10 cellular contexts compared by ENCODE assay signal in the genomic region with DNA sequence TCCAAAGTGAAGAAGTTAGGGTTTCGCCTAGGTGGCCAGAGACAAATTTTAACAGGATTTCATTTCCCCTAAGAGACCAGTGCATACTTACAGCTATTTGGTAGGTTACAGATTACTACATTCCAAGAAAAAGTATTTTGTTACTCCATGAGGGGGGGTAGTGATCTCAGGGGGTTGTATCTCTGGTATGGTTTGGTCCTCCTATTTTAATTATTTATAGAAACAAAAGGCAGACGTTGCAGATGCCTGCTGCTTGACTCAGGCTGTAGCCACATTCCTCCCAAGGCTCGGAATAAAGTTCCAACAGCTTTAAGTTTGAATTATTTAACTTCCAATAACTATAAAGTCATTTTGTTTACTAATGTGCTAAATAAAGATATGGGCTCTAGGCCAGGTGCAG. TPM values are rescaled to one million over a fixed set of nuclear protein-coding genes. Genes with fewer than 3 reads are reported as not detected.
DNase-seq lines count a peak whose midpoint lies in the region; ATAC-seq and TF ChIP-seq lines count a peak whose summit lies in the region.
"Had no signal": no experiment of that assay in that cellular context is flagged by ENCODE, and none has a peak within 500 bp of the region (broad histone marks: within the 10 kb centered on the region; RNA-seq: fewer than 3 reads in every experiment).

No MANE protein-coding gene starts in this region.

- ATAC-seq in T-helper 17 cell, result no peak
- no peak for ATAC-seq in stimulated activated effector memory CD8-positive, alpha-beta T cell treated with anti-CD3 and anti-CD28 coated beads, Interleukin-12 subunit alpha, Interleukin-12 subunit beta, amount 100 ng/mL, for 72 hours

- H3K9me3 ChIP-seq in T-helper 17 cell (ENCODE audit: control insufficient read depth, low read length, poor library complexity, severe bottlenecking), result no peaks in the 10 kb centered on the region
- H3K9me3 ChIP-seq: pancreas, thoracic aorta had no signal

- peaks cover 23% of the 10 kb centered on the region for H3K36me3 Mint-ChIP-seq in activated CD4-positive, alpha-beta T cell treated with anti-CD3 and anti-CD28 coated beads, Interleukin-2, amount 10 ng/mL, durations not matched to agents 24 days and 14 days (ENCODE audit: low read depth)
- H3K36me3 Mint-ChIP-seq in T-helper 17 cell (ENCODE audit: low read depth), result no peaks in the 10 kb centered on the region
- H3K36me3 Mint-ChIP-seq in stimulated activated effector memory CD8-positive, alpha-beta T cell treated with anti-CD3 and anti-CD28 coated beads, Interleukin-12 subunit alpha, Interleukin-12 subunit beta, amount 100 ng/mL, for 72 hours, result peaks cover 38% of the 10 kb centered on the region

- TF ChIP-seq CTCF in fibroblast of villous mesenchyme (IDR thresholded peaks at IDR 0.05; ENCODE audit: insufficient read depth, low read depth, low read length), result no peak

- peak overlapping the region; percentile 99 for H3K4me3 Mint-ChIP-seq in activated CD4-positive, alpha-beta T cell treated with anti-CD3 and anti-CD28 coated beads, Interleukin-2, amount 10 ng/mL, durations not matched to agents 24 days and 14 days
- H3K4me3 Mint-ChIP-seq in T-helper 17 cell, result peak overlapping the region; percentile 100
- peak overlapping the region; percentile 97 for H3K4me3 Mint-ChIP-seq in stimulated activated effector memory CD8-positive, alpha-beta T cell treated with anti-CD3 and anti-CD28 coated beads, Interleukin-12 subunit alpha, Interleukin-12 subunit beta, amount 100 ng/mL, for 72 hours

- peaks cover 27% of the 10 kb centered on the region for H3K4me1 Mint-ChIP-seq in activated CD4-positive, alpha-beta T cell treated with anti-CD3 and anti-CD28 coated beads, Interleukin-2, amount 10 ng/mL, durations not matched to agents 24 days and 14 days
- peaks cover 18% of the 10 kb centered on the region for H3K4me1 Mint-ChIP-seq in T-helper 17 cell
- peaks cover 17% of the 10 kb centered on the region for H3K4me1 Mint-ChIP-seq in stimulated activated effector memory CD8-positive, alpha-beta T cell treated with anti-CD3 and anti-CD28 coated beads, Interleukin-12 subunit alpha, Interleukin-12 subunit beta, amount 100 ng/mL, for 72 hours

- intact Hi-C loops in activated CD4-positive, alpha-beta T cell treated with anti-CD3 and anti-CD28 coated beads, Interleukin-2, amount 10 ng/mL, durations not matched to agents 24 days and 14 days (cut with micrococcal nuclease), result no loop called here

- peaks cover 4% of the 10 kb centered on the region for H3K9me3 Mint-ChIP-seq in activated CD4-positive, alpha-beta T cell treated with anti-CD3 and anti-CD28 coated beads, Interleukin-2, amount 10 ng/mL, durations not matched to agents 24 days and 14 days
- H3K9me3 Mint-ChIP-seq in stimulated activated effector memory CD8-positive, alpha-beta T cell treated with anti-CD3 and anti-CD28 coated beads, Interleukin-12 subunit alpha, Interleukin-12 subunit beta, amount 100 ng/mL, for 72 hours, result peaks cover 3% of the 10 kb centered on the region

- H3K4me3 ChIP-seq in fibroblast of villous mesenchyme (ENCODE audit: low read depth, low read length), result peak overlapping the region; percentile 80

- DNase-seq in activated CD4-positive, alpha-beta T cell treated with anti-CD3 and anti-CD28 coated beads, Interleukin-2, amount 10 ng/mL, durations not matched to agents 24 days and 14 days, result no peak
- no peak for DNase-seq in activated CD4-positive, alpha-beta T cell treated with anti-CD3 and anti-CD28 coated beads for 48 hours
- DNase-seq in T-helper 17 cell, result no peak
- DNase-seq in fibroblast of villous mesenchyme (ENCODE audit: low read depth), result peak; percentile 80
- no peak for DNase-seq in stimulated activated effector memory CD8-positive, alpha-beta T cell treated with anti-CD3 and anti-CD28 coated beads, Interleukin-12 subunit alpha, Interleukin-12 subunit beta, amount 100 ng/mL, for 72 hours (ENCODE audit: low spot score in 2 of 2)
- no peak for DNase-seq in COR-L47 (lab: John Stamatoyannopoulos, UW)
- no peak for DNase-seq in activated CD4-positive, CD25-positive, alpha-beta regulatory T cell treated with anti-CD3 and anti-CD28 coated beads, Interleukin-2, amount 50 U/mL, for 72 hours
- DNase-seq in cerebellar nuclear complex (lab: John Stamatoyannopoulos, UW), result no peak
- DNase-seq: pancreas had no signal

- peaks cover 2% of the 10 kb centered on the region for H3K27me3 Mint-ChIP-seq in activated CD4-positive, alpha-beta T cell treated with anti-CD3 and anti-CD28 coated beads, Interleukin-2, amount 10 ng/mL, durations not matched to agents 24 days and 14 days
- no peaks in the 10 kb centered on the region for H3K27me3 Mint-ChIP-seq in T-helper 17 cell

- H3K27ac Mint-ChIP-seq in activated CD4-positive, alpha-beta T cell treated with anti-CD3 and anti-CD28 coated beads, Interleukin-2, amount 10 ng/mL, durations not matched to agents 24 days and 14 days, result peak overlapping the region; percentile 100
- peak overlapping the region; percentile 95 for H3K27ac Mint-ChIP-seq in T-helper 17 cell
- H3K27ac Mint-ChIP-seq in stimulated activated effector memory CD8-positive, alpha-beta T cell treated with anti-CD3 and anti-CD28 coated beads, Interleukin-12 subunit alpha, Interleukin-12 subunit beta, amount 100 ng/mL, for 72 hours, result peak overlapping the region; percentile 98

RNA-seq across cellular contexts. Expression of gene TRIM59, which starts 1.3 kb away (rescaled TPM):
- total RNA-seq in activated CD4-positive, alpha-beta T cell treated with anti-CD3 and anti-CD28 coated beads, Interleukin-2, amount 10 ng/mL, durations not matched to agents 24 days and 14 days, result 31.8 and 35.0 TPM in 2 replicates
- total RNA-seq in T-helper 17 cell (10 to 100 TPM; 15.2 to 32.1 TPM), fibroblast of villous mesenchyme (29.6 and 47.5 TPM in 2 replicates)

RNA-seq across cellular contexts. Expression of gene SMC4, which starts 51.4 kb away (rescaled TPM):
- total RNA-seq in activated CD4-positive, alpha-beta T cell treated with anti-CD3 and anti-CD28 coated beads, Interleukin-2, amount 10 ng/mL, durations not matched to agents 24 days and 14 days, result 171 and 179 TPM in 2 replicates
- 10 to 100 TPM; 61.1 to 77.8 TPM for total RNA-seq in T-helper 17 cell
- total RNA-seq in fibroblast of villous mesenchyme, result 63.5 and 88.5 TPM in 2 replicates

RNA-seq across cellular contexts. Expression of gene IFT80, which starts 51.8 kb away (rescaled TPM):
- total RNA-seq in activated CD4-positive, alpha-beta T cell treated with anti-CD3 and anti-CD28 coated beads, Interleukin-2, amount 10 ng/mL, durations not matched to agents 24 days and 14 days, result 13.0 and 14.3 TPM in 2 replicates
- total RNA-seq in T-helper 17 cell (10 to 100 TPM; 24.6 to 26.1 TPM), fibroblast of villous mesenchyme (39.0 and 47.9 TPM in 2 replicates)
